8 cellular contexts compared by ENCODE assay signal in the genomic region with DNA sequence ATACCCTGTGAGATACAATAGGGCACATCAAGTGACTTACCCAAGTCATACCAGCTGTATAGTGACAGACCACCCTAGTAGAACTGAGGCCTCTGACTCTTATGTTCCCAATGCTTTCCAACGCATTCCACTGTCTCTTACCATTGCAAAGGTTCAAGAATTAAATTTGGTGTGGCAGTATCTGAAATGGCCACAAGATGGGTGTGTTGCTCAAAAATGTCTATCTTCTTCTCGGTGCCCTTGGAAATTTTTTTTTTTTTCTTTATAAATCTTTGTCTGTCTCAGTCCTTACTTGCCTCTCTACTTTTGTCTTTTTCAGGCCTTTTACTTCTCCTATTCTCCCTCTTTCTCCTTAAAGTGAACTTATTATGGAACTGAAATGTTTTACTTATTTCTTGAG. TPM values are rescaled to one million over a fixed set of nuclear protein-coding genes. Genes with fewer than 3 reads are reported as not detected.
DNase-seq lines count a peak whose midpoint lies in the region; ATAC-seq and TF ChIP-seq lines count a peak whose summit lies in the region.

No MANE protein-coding gene starts in this region.

- no peaks in the 10 kb centered on the region for H4K20me1 ChIP-seq in Karpas-422 (ENCODE audit: insufficient read depth, low read depth, low read length)

- TF ChIP-seq CTCF in WI38 (IDR thresholded peaks at IDR 0.05; ENCODE audit: low read depth, low read length) (peak; percentile 44; the same call in 1 of the 2 replicates), right atrium auricular region (IDR thresholded peaks at IDR 0.05) (peak; percentile 17 to 67)

- peaks cover 15% of the 10 kb centered on the region; the same call in 1 of the 2 replicates for H3K79me2 ChIP-seq in Karpas-422 (ENCODE audit: low read length)

- ATAC-seq in GM18520 (IDR thresholded peaks at IDR 0.05; ENCODE audit: unreplicated experiment) = no peak

- no peak overlapping the region for H2AFZ ChIP-seq in Karpas-422 (ENCODE audit: low read length)

- H3K9me3 ChIP-seq in Karpas-422 (ENCODE audit: low read length) (no peaks in the 10 kb centered on the region), right atrium auricular region (no peaks in the 10 kb centered on the region)

- H3K4me1 ChIP-seq in Karpas-422 (ENCODE audit: low read length) = peaks cover 58% of the 10 kb centered on the region
- no peaks in the 10 kb centered on the region for H3K4me1 ChIP-seq in right atrium auricular region

- no peaks in the 10 kb centered on the region for H3K9me2 ChIP-seq in Karpas-422 (replicated peaks; ENCODE audit: insufficient read depth, low read length)

- H3K27ac ChIP-seq in Karpas-422 (ENCODE audit: low read length) = peak overlapping the region; percentile 93
- H3K27ac ChIP-seq in right atrium auricular region = no peak overlapping the region

- peak; percentile 45 for DNase-seq in DMS79 treated with DMSO at 0.1 percent for 48 hours (lab: John Stamatoyannopoulos, UW)
- DNase-seq in DMS79 (lab: John Stamatoyannopoulos, UW) = no peak
- peak; percentile 87 for DNase-seq in Karpas-422
- DNase-seq in right atrium auricular region (ENCODE audit: low spot score) = no peak
- peak; percentile 75 for DNase-seq in superior temporal gyrus (ENCODE audit: extremely low spot score)
- DNase-seq in HK-2 (ENCODE audit: unreplicated experiment) = no peak

- no peaks in the 10 kb centered on the region for H3K27me3 ChIP-seq in Karpas-422 (ENCODE audit: low read length)
- no peaks in the 10 kb centered on the region for H3K27me3 ChIP-seq in right atrium auricular region

- H3K9ac ChIP-seq in Karpas-422 (ENCODE audit: low read length) = peak overlapping the region; percentile 5

- peaks cover 15% of the 10 kb centered on the region; the same call in 1 of the 2 replicates for H3K36me3 ChIP-seq in Karpas-422 (ENCODE audit: insufficient read depth, low read length)
- peaks cover 43% of the 10 kb centered on the region for H3K36me3 ChIP-seq in right atrium auricular region

- peak overlapping the region; percentile 5 for H3K4me2 ChIP-seq in Karpas-422 (ENCODE audit: low read depth, low read length, poor library complexity, severe bottlenecking)

- H3K4me3 ChIP-seq in Karpas-422 (ENCODE audit: low read length) (no peak overlapping the region), WI38 (ENCODE audit: low read depth, low read length) (no peak overlapping the region), right atrium auricular region (no peak overlapping the region)

RNA-seq across cellular contexts. Expression of gene GPR21, which starts 48.4 kb away (rescaled TPM):
- 0.54 and 16.8 TPM in 2 replicates for total RNA-seq in Karpas-422 (2014; rRNA removed; shearing (Covaris generic); ENCODE audit: low replicate concordance)
- total RNA-seq in right atrium auricular region = 1 to 10 TPM in 1 of 2 donors, not detected in 1; 1.4 TPM

Comparison
In these comparisons a context has a peak if more than half of its experiments do, and no peak if none do; other contexts are left out.
1. DNase-seq: peak in DMS79 treated with DMSO at 0.1 percent for 48 hours (single experiment), Karpas-422 (single experiment) and superior temporal gyrus (single experiment); none in DMS79 (single experiment), right atrium auricular region (single experiment) and HK-2 (single experiment).